ENCODE assay signal across 11 cellular contexts in genomic region chr2:174614261-174614660, GRCh38. TPM values are rescaled to one million over a fixed set of nuclear protein-coding genes. Genes with fewer than 3 reads are reported as not detected.
DNase-seq lines count a peak whose midpoint lies in the region; ATAC-seq and TF ChIP-seq lines count a peak whose summit lies in the region.
"Had no signal": no experiment of that assay in that cellular context is flagged by ENCODE, and none has a peak within 500 bp of the region (broad histone marks: within the 10 kb centered on the region; RNA-seq: fewer than 3 reads in every experiment).

No MANE protein-coding gene starts in this region.

- in situ Hi-C loops in HAP-1 (cut with MboI; ENCODE audit: low sequenced_read_pairs) = no loop called here

- H3K27ac Mint-ChIP-seq in HFFc6 = peak overlapping the region; percentile 45; the same call in 1 of the 2 replicates

- H3K36me3 ChIP-seq in ascending aorta (no peaks in the 10 kb centered on the region), left lung (peaks cover 0 to 16% of the 10 kb centered on the region in 2 donors), HAP-1 (replicated peaks) (no peaks in the 10 kb centered on the region)
- H3K36me3 ChIP-seq: upper lobe of left lung had no signal

- H3K9me3 ChIP-seq in ascending aorta = no peaks in the 10 kb centered on the region
- H3K9me3 ChIP-seq in left lung = no peaks in the 10 kb centered on the region
- H3K9me3 ChIP-seq in HAP-1 = no peaks in the 10 kb centered on the region
- H3K9me3 ChIP-seq: upper lobe of left lung had no signal

- H3K4me3 ChIP-seq in AG09309 (ENCODE audit: control insufficient read depth, low read depth, low read length) (no peak overlapping the region), ascending aorta (no peak overlapping the region), left lung (no peak overlapping the region), HAP-1 (no peak overlapping the region)
- H3K4me3 ChIP-seq: upper lobe of left lung had no signal

- H3K4me3 Mint-ChIP-seq in HFFc6 = peak overlapping the region; percentile 27

- peaks cover 18% of the 10 kb centered on the region; the same call in 1 of the 2 replicates for H3K36me3 Mint-ChIP-seq in HFFc6 (ENCODE audit: low read depth)

- H3K27me3 Mint-ChIP-seq in HFFc6 (ENCODE audit: insufficient read depth) = no peaks in the 10 kb centered on the region; the same call in none of the 2 replicates

- H3K9me3 Mint-ChIP-seq in HFFc6 = no peaks in the 10 kb centered on the region

- H3K27me3 ChIP-seq in ascending aorta = no peaks in the 10 kb centered on the region
- H3K27me3 ChIP-seq in left lung = no peaks in the 10 kb centered on the region
- H3K27me3 ChIP-seq in HAP-1 (ENCODE audit: low read depth) = no peaks in the 10 kb centered on the region
- H3K27me3 ChIP-seq: upper lobe of left lung had no signal

- peaks cover 10 to 57% of the 10 kb centered on the region in 2 donors for H3K4me1 ChIP-seq in ascending aorta
- H3K4me1 ChIP-seq in left lung = peaks cover 4 to 64% of the 10 kb centered on the region in 2 donors
- no peaks in the 10 kb centered on the region for H3K4me1 ChIP-seq in HAP-1

- DNase-seq in AG09309 (ENCODE audit: low read depth) (peak; percentile 69), HFFc6 (peak; percentile 85), ascending aorta (ENCODE audit: low spot score in 2 of 2) (no peak), left lung (no peak), NCI-H2029 (lab: John Stamatoyannopoulos, UW) (no peak), HAP-1 (ENCODE audit: low spot score in 2 of 2) (no peak), NCI-H774 (lab: John Stamatoyannopoulos, UW) (no peak), D341Med (ENCODE audit: low spot score) (no peak)
- DNase-seq: activated CD8-positive, alpha-beta memory T cell treated with anti-CD3 and anti-CD28 coated beads for 24 hours; SHP77; upper lobe of left lung had no signal

- peaks cover 71% of the 10 kb centered on the region for H3K4me1 Mint-ChIP-seq in HFFc6 (ENCODE audit: low read depth)

- TF ChIP-seq CTCF in AG09309 (IDR thresholded peaks at IDR 0.05; ENCODE audit: control insufficient read depth, insufficient read depth, low read depth, low read length, missing control alignments) (no peak), HFFc6 (IDR thresholded peaks at IDR 0.05) (no peak), ascending aorta (IDR thresholded peaks at IDR 0.05) (no peak), left lung (IDR thresholded peaks at IDR 0.05) (no peak)

- intact Hi-C loops in ascending aorta (cut with DNase I) = no loop called here
- intact Hi-C loops in left lung (cut with DNase I) = no loop called here

- ATAC-seq in left lung = peak; percentile 36

- H3K27ac ChIP-seq in ascending aorta (peak overlapping the region; percentile 70 to 81), left lung (no peak overlapping the region)
- H3K27ac ChIP-seq: upper lobe of left lung had no signal

RNA-seq across cellular contexts. Expression of gene WIPF1, which starts 16.7 kb away (rescaled TPM):
- total RNA-seq in HFFc6 (2021; fragmentation: NEBNext Ultra II Directional; extraction: Animal tissue kit (Norgen Biotek cat#: 25700)) = 10 to 100 TPM; 33.0 to 41.7 (median 38.5) TPM
- 26.1 TPM for total RNA-seq in ascending aorta
- total RNA-seq in left lung = 100 to 1,000 TPM in 1 of 2 donors, 10 to 100 TPM in 1; 47.5 to 117 TPM

Comparison
In these comparisons a context has a peak if more than half of its experiments do, and no peak if none do; other contexts are left out.
1. DNase-seq: peak in AG09309 (single experiment) and HFFc6 (single experiment); none in ascending aorta (0 of 2), left lung (0 of 2), NCI-H2029 (single experiment), HAP-1 (0 of 2), NCI-H774 (single experiment) and D341Med (single experiment).
2. H3K27ac ChIP-seq: peak in ascending aorta (2 of 2); none in left lung (0 of 2).